In genomic region chrX:10545882-10546281, GRCh38 we compare ENCODE assay signal across 1 cellular context.
TF ChIP-seq lines count a peak whose summit lies in the region.

No MANE protein-coding gene starts in this region.

TF ChIP-seq in A549, 52 proteins besides CTCF, POLR2A, EP300 and RAD21 (continued from another document):
- TF ChIP-seq PBX3 (IDR thresholded peaks at IDR 0.05) (no peak), EHF (CRISPR knock-in tag; IDR thresholded peaks at IDR 0.05) (no peak), RARB (CRISPR knock-in tag; IDR thresholded peaks at IDR 0.05) (no peak), HMGXB4 (CRISPR knock-in tag; IDR thresholded peaks at IDR 0.05; ENCODE audit: borderline replicate concordance) (no peak), KDM1A (IDR thresholded peaks at IDR 0.05; ENCODE audit: low read depth) (no peak), ESRRA (IDR thresholded peaks at IDR 0.05; ENCODE audit: borderline replicate concordance, low read length) (no peak), NFE2L2 (conservative IDR thresholded peaks at IDR 0.05; ENCODE audit: low read length) (no peak)
